ENCODE assay signal across 16 cellular contexts in the genomic region with DNA sequence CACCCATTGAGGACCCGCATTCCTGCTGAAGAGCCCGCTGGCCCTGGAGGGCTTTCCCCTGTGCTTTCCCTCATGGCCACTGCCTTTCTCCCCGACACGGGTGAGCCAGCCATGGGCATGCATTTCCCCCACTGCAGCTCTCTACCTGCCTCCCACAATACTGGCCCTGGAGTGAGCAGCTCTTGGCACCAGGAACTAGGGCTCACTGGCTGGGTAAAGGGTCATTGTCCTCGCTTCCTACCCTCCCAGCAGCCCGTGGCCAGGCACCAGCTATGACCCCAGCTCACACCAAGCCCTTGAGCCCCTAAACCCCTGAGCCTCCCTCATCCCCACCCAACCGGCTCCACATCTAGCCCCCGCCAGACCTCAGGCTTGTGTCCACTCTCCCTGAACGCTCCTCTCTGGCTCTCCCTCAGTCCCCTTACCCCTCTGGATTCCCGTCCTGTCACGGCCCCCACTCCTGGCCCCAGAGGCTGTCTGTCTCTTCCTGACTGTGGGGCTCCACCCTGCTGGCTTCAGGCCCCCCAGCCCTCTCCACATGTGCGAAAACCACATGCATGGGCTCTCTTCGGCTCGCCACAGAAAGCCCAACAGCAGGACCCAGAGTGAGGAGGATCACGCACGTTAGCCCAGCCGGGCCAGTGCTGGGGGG.
DNase-seq lines count a peak whose midpoint lies in the region; ATAC-seq and TF ChIP-seq lines count a peak whose summit lies in the region.
"Had no signal": no experiment of that assay in that cellular context is flagged by ENCODE, and none has a peak within 500 bp of the region (broad histone marks: within the 10 kb centered on the region; RNA-seq: fewer than 3 reads in every experiment).

No MANE protein-coding gene starts in this region.

- no peaks in the 10 kb centered on the region for H4K20me1 ChIP-seq in osteoblast (ENCODE audit: insufficient read depth, low read length)

- H3K4me1 ChIP-seq in adipocyte (ENCODE audit: control insufficient read depth, insufficient read depth, low read length) (peaks cover 12% of the 10 kb centered on the region), right atrium auricular region (peaks cover 0 to 33% of the 10 kb centered on the region in 2 donors), osteoblast (ENCODE audit: insufficient read depth, low read length) (peaks cover 6% of the 10 kb centered on the region), vagina (peaks cover 42% of the 10 kb centered on the region)

- H3K27me3 ChIP-seq in adipocyte (replicated peaks; ENCODE audit: control insufficient read depth, insufficient read depth, low read length): no peaks in the 10 kb centered on the region
- no peaks in the 10 kb centered on the region for H3K27me3 ChIP-seq in right atrium auricular region
- no peaks in the 10 kb centered on the region for H3K27me3 ChIP-seq in osteoblast (ENCODE audit: insufficient read depth, low read length)
- no peaks in the 10 kb centered on the region for H3K27me3 ChIP-seq in vagina
- H3K27me3 ChIP-seq: uterus had no signal

- H3K36me3 ChIP-seq in adipocyte (ENCODE audit: control insufficient read depth, insufficient read depth, low read length, severe bottlenecking) (no peaks in the 10 kb centered on the region), right atrium auricular region (no peaks in the 10 kb centered on the region), osteoblast (ENCODE audit: insufficient read depth, low read length) (no peaks in the 10 kb centered on the region), vagina (no peaks in the 10 kb centered on the region)
- H3K36me3 ChIP-seq: uterus had no signal

- no peak for DNase-seq in adipocyte (ENCODE audit: low read depth)
- DNase-seq in right atrium auricular region (ENCODE audit: low spot score): no peak
- peak; percentile 19 for DNase-seq in osteoblast (ENCODE audit: insufficient read length, low spot score, missing footprints)
- DNase-seq in vagina (ENCODE audit: extremely low spot score in 2 of 2): no peak
- no peak for DNase-seq in middle frontal gyrus (ENCODE audit: extremely low spot score, low spot score)
- no peak for DNase-seq in NCI-H1048 (lab: John Stamatoyannopoulos, UW)
- DNase-seq: activated CD4-positive, CD25-positive, alpha-beta regulatory T cell; activated CD8-positive, alpha-beta memory T cell treated with anti-CD3 and anti-CD28 coated beads, Interleukin-2, amount 50 U/mL, for 48 hours; central memory CD4-positive, alpha-beta T cell; EL; HCEC 1CT; NCI-H1092 treated with DMSO at 0.1 percent for 48 hours; T-cell had no signal

- intact Hi-C loops in vagina (cut with DNase I): no loop called here

- H2AFZ ChIP-seq in osteoblast (ENCODE audit: low read length): no peak overlapping the region

- ATAC-seq in HG03108 (IDR thresholded peaks at IDR 0.05; ENCODE audit: unreplicated experiment): no peak
- ATAC-seq: T-cell had no signal

- H3K9me3 ChIP-seq in adipocyte (ENCODE audit: control insufficient read depth, low read length) (peaks cover 5% of the 10 kb centered on the region), right atrium auricular region (peaks cover 0 to 5% of the 10 kb centered on the region in 2 donors), osteoblast (ENCODE audit: low read depth, low read length) (peaks cover 2% of the 10 kb centered on the region), vagina (no peaks in the 10 kb centered on the region)
- H3K9me3 ChIP-seq: uterus had no signal

- no peak for TF ChIP-seq POLR2A in vagina (IDR thresholded peaks at IDR 0.05)

- H3K27ac ChIP-seq in right atrium auricular region (peak overlapping the region; percentile 63 to 71), osteoblast (ENCODE audit: low read depth, low read length) (no peak overlapping the region), vagina (peak overlapping the region; percentile 72)
- H3K27ac ChIP-seq: C4-2B had no signal

- H3K79me2 ChIP-seq in osteoblast (ENCODE audit: insufficient read depth, low read length): no peaks in the 10 kb centered on the region

- no peak overlapping the region for H3K4me2 ChIP-seq in osteoblast (ENCODE audit: insufficient read depth, low read length)

- H3K9ac ChIP-seq in adipocyte (ENCODE audit: low read length): peak overlapping the region; percentile 62

- no peak for TF ChIP-seq CTCF in right atrium auricular region (IDR thresholded peaks at IDR 0.05)
- TF ChIP-seq CTCF in osteoblast (IDR thresholded peaks at IDR 0.05; ENCODE audit: extremely low read depth, low read depth, low read length): no peak
- no peak for TF ChIP-seq CTCF in vagina (IDR thresholded peaks at IDR 0.05)

- H3K4me3 ChIP-seq in adipocyte (ENCODE audit: low read length): no peak overlapping the region
- no peak overlapping the region for H3K4me3 ChIP-seq in right atrium auricular region
- no peak overlapping the region for H3K4me3 ChIP-seq in osteoblast (ENCODE audit: insufficient read depth, low read length)
- H3K4me3 ChIP-seq in vagina: no peak overlapping the region
- H3K4me3 ChIP-seq: uterus had no signal
